8 cellular contexts compared by ENCODE assay signal in the genomic region with DNA sequence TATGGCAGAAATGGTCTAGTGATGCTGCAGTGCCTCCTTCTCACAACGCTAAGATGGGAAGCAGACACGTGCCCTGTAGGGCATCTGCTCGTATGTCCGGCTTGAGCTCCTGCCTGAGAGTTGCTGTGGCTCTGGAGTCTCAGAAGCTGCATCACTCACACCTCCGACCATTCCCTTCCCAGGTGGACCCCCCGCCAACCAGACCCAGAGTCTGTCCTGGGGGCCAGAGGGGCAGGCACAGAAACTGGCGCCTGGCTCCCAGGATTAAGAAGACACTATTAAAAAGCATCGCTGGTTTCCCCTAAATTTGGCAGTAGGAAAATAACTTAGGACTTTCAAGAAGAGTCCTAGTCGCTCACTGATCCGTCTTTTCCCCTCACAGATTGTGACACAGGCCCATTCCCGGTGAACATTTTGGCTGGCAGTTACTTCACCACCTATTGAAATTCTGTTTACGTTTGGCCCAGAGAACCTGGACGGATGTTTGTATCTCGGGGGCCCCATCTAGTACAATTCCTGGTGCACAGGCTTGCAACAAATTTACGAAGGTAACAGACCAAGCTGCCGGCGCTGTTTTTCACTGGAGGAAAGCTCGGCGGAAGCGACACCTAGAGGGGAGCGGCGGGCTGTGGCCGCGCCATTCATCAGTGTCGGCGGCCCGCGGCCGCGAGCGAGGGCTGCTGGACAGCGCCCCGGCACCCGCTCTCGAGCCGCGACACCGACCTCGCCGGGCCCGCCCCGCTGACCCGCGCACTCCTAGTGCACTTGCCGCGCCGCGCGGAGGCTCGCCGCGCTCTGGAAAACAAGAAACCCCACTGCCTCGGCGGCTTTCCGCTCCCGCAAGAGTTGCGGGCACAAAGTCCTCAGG. TPM values are rescaled to one million over a fixed set of nuclear protein-coding genes. Genes with fewer than 3 reads are reported as not detected.
A peak's percentile ranks its signal among the peaks of the same experiment; 100 is the strongest.
DNase-seq lines count a peak whose midpoint lies in the region; ATAC-seq, FAIRE-seq and TF ChIP-seq lines count a peak whose summit lies in the region.

No MANE protein-coding gene starts in this region.

- H3K27ac ChIP-seq in pancreas = no peak overlapping the region

- H3K4me1 Mint-ChIP-seq in activated naive CD8-positive, alpha-beta T cell treated with anti-CD3 and anti-CD28 coated beads for 36 hours = peaks cover 6% of the 10 kb centered on the region

- 7 to 8% methylated on average over 57 of the region's 57 CpGs for WGBS in pancreas, 2 donors

- H3K27ac Mint-ChIP-seq in activated naive CD8-positive, alpha-beta T cell treated with anti-CD3 and anti-CD28 coated beads for 36 hours = no peak overlapping the region

- no peaks in the 10 kb centered on the region for H3K9me3 Mint-ChIP-seq in activated naive CD8-positive, alpha-beta T cell treated with anti-CD3 and anti-CD28 coated beads for 36 hours

- peaks cover 73% of the 10 kb centered on the region for H3K27me3 Mint-ChIP-seq in activated naive CD8-positive, alpha-beta T cell treated with anti-CD3 and anti-CD28 coated beads for 36 hours

- H3K4me3 Mint-ChIP-seq in activated naive CD8-positive, alpha-beta T cell treated with anti-CD3 and anti-CD28 coated beads for 36 hours = peak overlapping the region; percentile 59

- peaks cover 6 to 11% (median 8%) of the 10 kb centered on the region in 3 donors for H3K4me1 ChIP-seq in pancreas

- H3K27me3 ChIP-seq in pancreas = no peaks in the 10 kb centered on the region

- no peak for FAIRE-seq in pancreas (lab: Jason Lieb, UNC)

- peak; percentile 25 to 54 (median 44) for TF ChIP-seq CTCF in pancreas (IDR thresholded peaks at IDR 0.05)

- intact Hi-C loops in Right ventricle myocardium superior (cut with DNase I) = loop anchor here (10.0 kb wide), 1 partner anchor 186 kb away; no protein-coding TSS in a partner anchor
- intact Hi-C loops in pancreas (cut with DNase I) = loop anchor here in 1 of 3 donors (10.0 kb wide), 1 partner anchor 186 kb away; no protein-coding TSS in a partner anchor

- no peaks in the 10 kb centered on the region for H3K36me3 ChIP-seq in pancreas

- no peaks in the 10 kb centered on the region for H3K9me3 ChIP-seq in pancreas

- no peaks in the 10 kb centered on the region for H3K36me3 Mint-ChIP-seq in activated naive CD8-positive, alpha-beta T cell treated with anti-CD3 and anti-CD28 coated beads for 36 hours

- DNase-seq in activated T-cell treated with anti-CD3 and anti-CD28 coated beads for 1 hour (ENCODE audit: low read depth) (peak; percentile 14), activated T-cell treated with anti-CD3 and anti-CD28 coated beads for 4 hours (no peak), NCI-H2196 (lab: John Stamatoyannopoulos, UW; ENCODE audit: unreplicated experiment) (peak; percentile 77), Right ventricle myocardium superior (peak; percentile 72), pancreas (peak; percentile 72 to 92 (median 78)), retina (no peak)
- peak; percentile 55 for DNase-seq in activated naive CD8-positive, alpha-beta T cell treated with anti-CD3 and anti-CD28 coated beads for 36 hours

- peak; percentile 97 for ATAC-seq in Right ventricle myocardium superior (ENCODE audit: poor library complexity)
- ATAC-seq in pancreas = peak; percentile 90 to 95 (median 92)
- ATAC-seq in HG02885 (IDR thresholded peaks at IDR 0.05; ENCODE audit: poor library complexity, unreplicated experiment) = no peak

- peak overlapping the region; percentile 13 to 62 (median 48) for H3K4me3 ChIP-seq in pancreas

RNA-seq across cellular contexts. Expression of a gene that starts 1.6 kb away (rescaled TPM):
- under 1 TPM; 0.10 to 0.29 TPM for total RNA-seq in activated naive CD8-positive, alpha-beta T cell treated with anti-CD3 and anti-CD28 coated beads for 36 hours
- total RNA-seq in Right ventricle myocardium superior (not detected), pancreas (1 to 10 TPM; 1.1 to 2.4 (median 1.4) TPM)
- 1 to 10 TPM in 1 of 2 donors, under 1 TPM in 1; 0.68 to 2.0 TPM for polyA plus RNA-seq in pancreas

Comparison
In these comparisons a context has a peak if more than half of its experiments do, and no peak if none do; other contexts are left out.
1. DNase-seq: peak in activated T-cell treated with anti-CD3 and anti-CD28 coated beads for 1 hour (single experiment), NCI-H2196 (single experiment), activated naive CD8-positive, alpha-beta T cell treated with anti-CD3 and anti-CD28 coated beads for 36 hours (single experiment), Right ventricle myocardium superior (single experiment) and pancreas (6 of 6); none in activated T-cell treated with anti-CD3 and anti-CD28 coated beads for 4 hours (single experiment) and retina (single experiment).